In the genomic region with DNA sequence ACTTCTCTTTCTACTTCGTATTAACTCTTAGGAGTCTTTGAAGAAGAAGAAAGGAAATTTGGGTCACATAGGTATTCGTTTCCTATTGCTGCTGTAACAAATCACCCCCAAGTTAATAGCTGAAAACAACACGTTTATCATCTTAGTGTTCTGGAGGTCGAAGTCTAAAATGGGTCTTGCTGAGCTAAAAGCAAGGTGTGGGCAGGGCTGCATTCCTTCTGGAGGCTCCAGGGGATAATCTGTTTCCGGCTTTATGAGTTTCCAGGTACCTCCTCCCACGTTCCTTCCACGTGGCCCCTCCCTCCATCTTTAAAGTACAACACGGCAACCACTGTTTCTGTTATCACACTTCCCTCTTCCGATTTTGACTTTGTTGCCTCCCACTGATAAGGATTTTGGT, we compare ENCODE assay signal across 19 cellular contexts.
DNase-seq lines count a peak whose midpoint lies in the region; FAIRE-seq and TF ChIP-seq lines count a peak whose summit lies in the region.
"Had no signal": no experiment of that assay in that cellular context is flagged by ENCODE, and none has a peak within 500 bp of the region (broad histone marks: within the 10 kb centered on the region; RNA-seq: fewer than 3 reads in every experiment).

No MANE protein-coding gene starts in this region.

- H3K4me3 Mint-ChIP-seq in Caco-2 (ENCODE audit: unreplicated experiment) = peak overlapping the region; percentile 48
- H3K4me3 Mint-ChIP-seq in endothelial cell (ENCODE audit: unreplicated experiment) = peak overlapping the region; percentile 7
- H3K4me3 Mint-ChIP-seq: CD4-positive, CD25-positive, alpha-beta regulatory T cell; CD8-positive, alpha-beta memory T cell; H9 had no signal

- TF ChIP-seq POLR2A in GM12892 (IDR thresholded peaks at IDR 0.05; ENCODE audit: low read depth, low read length) = no peak

- H3K9me3 Mint-ChIP-seq in Caco-2 (ENCODE audit: unreplicated experiment) = peaks cover 10% of the 10 kb centered on the region
- no peaks in the 10 kb centered on the region for H3K9me3 Mint-ChIP-seq in endothelial cell (ENCODE audit: unreplicated experiment)
- H3K9me3 Mint-ChIP-seq: H9 had no signal

- no peak overlapping the region for H3K4me2 ChIP-seq in trophoblast cell (ENCODE audit: low read length)

- FAIRE-seq in GM12892 (lab: Jason Lieb, UNC) = no peak
- FAIRE-seq: A204.1, D721Med, H1 had no signal

- no peak overlapping the region for H2BK5ac ChIP-seq in trophoblast cell (ENCODE audit: low read depth, low read length, poor library complexity)

- no TSS peak for BruUV-seq in Caco-2 (replicated peaks; lab: Mats Ljungman, UMichigan)

- H2AFZ ChIP-seq in trophoblast cell (ENCODE audit: insufficient read depth, low read length, poor library complexity) = peak overlapping the region; percentile 39

- peaks cover 12% of the 10 kb centered on the region; the same call in 1 of the 2 replicates for H3K4me1 ChIP-seq in Caco-2
- no peaks in the 10 kb centered on the region for H3K4me1 ChIP-seq in trophoblast cell (ENCODE audit: control insufficient read depth in 1 of 2, insufficient read depth in 2 of 2, low read length in 2 of 2)
- H3K4me1 ChIP-seq: BE2C had no signal

- no peaks in the 10 kb centered on the region for H3K79me2 ChIP-seq in trophoblast cell (ENCODE audit: control insufficient read depth, insufficient read depth, low read length, poor library complexity)

- POLR2A ChIA-PET in Caco-2 (lab: Charles Lee) = no interaction called here

- H3K14ac ChIP-seq in trophoblast cell (ENCODE audit: low read length) = no peak overlapping the region

- H3K9me3 ChIP-seq in Caco-2 (no peaks in the 10 kb centered on the region; the same call in 1 of the 2 replicates), trophoblast cell (ENCODE audit: insufficient read depth, low read depth, low read length) (no peaks in the 10 kb centered on the region)
- H3K9me3 ChIP-seq: BE2C had no signal

- H3K36me3 ChIP-seq in Caco-2 (ENCODE audit: control insufficient read depth, insufficient read depth, low read length) (no peaks in the 10 kb centered on the region), trophoblast cell (ENCODE audit: control insufficient read depth in 1 of 2, insufficient read depth in 2 of 2, low read length in 2 of 2) (no peaks in the 10 kb centered on the region)
- H3K36me3 ChIP-seq: BE2C had no signal

- H3K9ac ChIP-seq in trophoblast cell (ENCODE audit: low read length) = no peak overlapping the region

- H3K27ac Mint-ChIP-seq in Caco-2 (ENCODE audit: unreplicated experiment) (peak overlapping the region; percentile 79), endothelial cell (ENCODE audit: unreplicated experiment) (no peak overlapping the region)
- H3K27ac Mint-ChIP-seq: CD4-positive, CD25-positive, alpha-beta regulatory T cell; CD8-positive, alpha-beta memory T cell; H9 had no signal

- H4K91ac ChIP-seq in trophoblast cell (ENCODE audit: low read depth, low read length) = no peak overlapping the region

- no peak overlapping the region for H2BK120ac ChIP-seq in trophoblast cell (ENCODE audit: insufficient read depth, low read length, poor library complexity)

- H3K27me3 Mint-ChIP-seq in Caco-2 (ENCODE audit: insufficient read depth, unreplicated experiment) (no peaks in the 10 kb centered on the region), endothelial cell (ENCODE audit: unreplicated experiment) (peaks cover 2% of the 10 kb centered on the region)

- H3K27ac ChIP-seq in trophoblast cell (ENCODE audit: low read depth, low read length) = no peak overlapping the region

- H3K18ac ChIP-seq in trophoblast cell (ENCODE audit: low read length) = no peak overlapping the region

- CTCF ChIA-PET in Caco-2 (lab: Charles Lee) = no interaction called here

- H3K4me1 Mint-ChIP-seq in Caco-2 (ENCODE audit: low read depth, unreplicated experiment) (peaks cover 13% of the 10 kb centered on the region), endothelial cell (ENCODE audit: unreplicated experiment) (peaks cover 4% of the 10 kb centered on the region)
- H3K4me1 Mint-ChIP-seq: CD4-positive, CD25-positive, alpha-beta regulatory T cell; CD8-positive, alpha-beta memory T cell had no signal

- no peak overlapping the region for H2AK5ac ChIP-seq in trophoblast cell (ENCODE audit: low read length)

- DNase-seq in Caco-2 (peak in 1 of 2 experiments; percentile 16), ELF-1 (ENCODE audit: low read depth, low spot score) (peak; percentile 8), endothelial cell (ENCODE audit: low spot score) (no peak), trophoblast cell (no peak), GM12892 (ENCODE audit: insufficient read length) (no peak), NCI-H345 treated with DMSO at 0.1 percent for 48 hours (lab: John Stamatoyannopoulos, UW; ENCODE audit: unreplicated experiment) (no peak), HK-2 (ENCODE audit: unreplicated experiment) (no peak)
- DNase-seq: ACHN; BE2C; C1 segment of cervical spinal cord; CD4-positive, CD25-positive, alpha-beta regulatory T cell; CD8-positive, alpha-beta memory T cell; COR-L47; GDM1; H9; KBM-7 had no signal

- H3K4me3 ChIP-seq in Caco-2 (ENCODE audit: low read depth, low read length) (no peak overlapping the region), trophoblast cell (ENCODE audit: low read depth, low read length) (no peak overlapping the region)

- H3K4ac ChIP-seq in trophoblast cell (ENCODE audit: low read depth, low read length) = no peak overlapping the region

- H4K12ac ChIP-seq in trophoblast cell (ENCODE audit: low read depth, low read length) = no peak overlapping the region

- no CpG with 5 or more reads among the region's 9 CpGs for WGBS in trophoblast cell (ENCODE audit: extremely low coverage, insufficient coverage, insufficient read length)

- TF ChIP-seq CTCF in Caco-2 (IDR thresholded peaks at IDR 0.05; ENCODE audit: insufficient read depth in 1 of 2, low read depth in 1 of 2, low read length in 1 of 2, severe bottlenecking in 1 of 2, unreplicated experiment in 1 of 2) (no peak), endothelial cell (IDR thresholded peaks at IDR 0.05; ENCODE audit: unreplicated experiment) (no peak)

- no peak overlapping the region for H4K8ac ChIP-seq in trophoblast cell (ENCODE audit: low read depth, low read length)

- no peak overlapping the region for H2BK12ac ChIP-seq in trophoblast cell (ENCODE audit: low read length)

- H3K36me3 Mint-ChIP-seq in Caco-2 (ENCODE audit: insufficient read depth, unreplicated experiment) (no peaks in the 10 kb centered on the region), endothelial cell (ENCODE audit: low read depth, unreplicated experiment) (peaks cover 6% of the 10 kb centered on the region)
- H3K36me3 Mint-ChIP-seq: CD4-positive, CD25-positive, alpha-beta regulatory T cell had no signal

- no peak overlapping the region for H3K23ac ChIP-seq in trophoblast cell (ENCODE audit: low read length)

- no peaks in the 10 kb centered on the region for H3K27me3 ChIP-seq in Caco-2 (replicated peaks; ENCODE audit: control insufficient read depth, insufficient read depth, low read length)
- no peaks in the 10 kb centered on the region for H3K27me3 ChIP-seq in trophoblast cell (ENCODE audit: insufficient read depth, low read length)
- H3K27me3 ChIP-seq: BE2C had no signal

- intact Hi-C loops in Caco-2 (cut with micrococcal nuclease; ENCODE audit: unreplicated experiment) = loop anchor here (10.0 kb wide), 1 partner anchor 95 kb away; no protein-coding TSS in a partner anchor

- H3K79me1 ChIP-seq in trophoblast cell (ENCODE audit: low read length) = no peaks in the 10 kb centered on the region
